In the genomic region with DNA sequence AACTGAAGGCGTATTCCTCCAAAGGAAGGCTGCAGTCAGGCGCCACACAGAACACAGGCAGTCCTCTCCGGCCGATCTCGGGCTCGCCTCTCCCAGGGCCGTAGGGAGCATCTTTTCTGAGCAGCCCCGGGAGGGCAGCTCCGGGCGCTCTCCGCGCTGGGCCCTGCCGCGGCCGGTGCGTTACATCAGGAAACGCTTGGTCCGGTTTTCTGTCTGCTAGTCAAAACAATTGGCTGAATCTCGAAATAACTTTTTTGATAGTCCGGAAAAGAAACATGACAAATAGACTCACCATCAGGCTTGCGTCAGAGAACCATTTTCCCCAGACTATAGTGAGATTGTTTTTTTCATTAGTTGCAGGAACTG, we compare ENCODE assay signal across 8 cellular contexts.
DNase-seq lines count a peak whose midpoint lies in the region; ATAC-seq and TF ChIP-seq lines count a peak whose summit lies in the region.

No MANE protein-coding gene starts in this region.

- intact Hi-C loops in activated CD4-positive, alpha-beta T cell treated with anti-CD3 and anti-CD28 coated beads for 36 hours (cut with DNase I, micrococcal nuclease): loop anchor here (2.0 to 5.0 kb wide), 4 partner anchors 37 to 782 kb away; no protein-coding TSS in a partner anchor
- intact Hi-C loops in vagina (cut with DNase I): no loop called here

- peaks cover 60% of the 10 kb centered on the region for H3K4me1 Mint-ChIP-seq in activated CD4-positive, alpha-beta T cell treated with anti-CD3 and anti-CD28 coated beads for 36 hours

- TF ChIP-seq POLR2A in vagina (IDR thresholded peaks at IDR 0.05): no peak

- POLR2A ChIA-PET in activated CD4-positive, alpha-beta T cell treated with anti-CD3 and anti-CD28 coated beads for 36 hours (lab: Charles Lee): no interaction called here

- H3K9me3 ChIP-seq in vagina: no peaks in the 10 kb centered on the region

- H3K36me3 ChIP-seq in vagina: no peaks in the 10 kb centered on the region

- H3K4me3 ChIP-seq in vagina: peak overlapping the region; percentile 32 to 51

- peak overlapping the region; percentile 54 for H3K27ac ChIP-seq in vagina

- peaks cover 7% of the 10 kb centered on the region for H3K27me3 ChIP-seq in vagina

- no peak for TF ChIP-seq CTCF in vagina (IDR thresholded peaks at IDR 0.05)

- CTCF ChIA-PET in activated CD4-positive, alpha-beta T cell treated with anti-CD3 and anti-CD28 coated beads for 36 hours (lab: Charles Lee): interaction anchor here (0.7 to 2.5 kb wide), 3 partner anchors 133 to 1013 kb away, joined by 3 to 12 read pairs (median 3); partner anchors contain the start of gene TRIM13

- peak overlapping the region; percentile 67 for H3K4me3 Mint-ChIP-seq in activated CD4-positive, alpha-beta T cell treated with anti-CD3 and anti-CD28 coated beads for 36 hours

- H3K36me3 Mint-ChIP-seq in activated CD4-positive, alpha-beta T cell treated with anti-CD3 and anti-CD28 coated beads for 36 hours (ENCODE audit: low read depth): peaks cover 4% of the 10 kb centered on the region

- H3K9me3 Mint-ChIP-seq in activated CD4-positive, alpha-beta T cell treated with anti-CD3 and anti-CD28 coated beads for 36 hours (ENCODE audit: low read depth): peaks cover 2% of the 10 kb centered on the region

- DNase-seq in activated CD4-positive, alpha-beta T cell treated with anti-CD3 and anti-CD28 coated beads for 36 hours: peak; percentile 35
- DNase-seq in activated CD4-positive, alpha-beta T cell treated with anti-CD3 and anti-CD28 coated beads for 48 hours: no peak
- DNase-seq in RKO (ENCODE audit: low spot score) (peak; percentile 39), dermis microvascular lymphatic vessel endothelial cell (ENCODE audit: low read depth in 2 of 2) (peak; percentile 39 to 71), midbrain (lab: John Stamatoyannopoulos, UW) (peak; percentile 12), vagina (ENCODE audit: extremely low spot score in 2 of 2) (no peak), amniotic stem cell (lab: John Stamatoyannopoulos, UW) (no peak), NCI-H1105 treated with DMSO at 0.1 percent for 48 hours (lab: John Stamatoyannopoulos, UW) (no peak)

- peaks cover 28% of the 10 kb centered on the region for H3K4me1 ChIP-seq in vagina

- ATAC-seq in activated CD4-positive, alpha-beta T cell treated with anti-CD3 and anti-CD28 coated beads for 36 hours: no peak

- no peak overlapping the region for H3K27ac Mint-ChIP-seq in activated CD4-positive, alpha-beta T cell treated with anti-CD3 and anti-CD28 coated beads for 36 hours

- H3K27me3 Mint-ChIP-seq in activated CD4-positive, alpha-beta T cell treated with anti-CD3 and anti-CD28 coated beads for 36 hours: peaks cover 64% of the 10 kb centered on the region

Comparison
In these comparisons a context has a peak if more than half of its experiments do, and no peak if none do; other contexts are left out.
1. DNase-seq: peak in activated CD4-positive, alpha-beta T cell treated with anti-CD3 and anti-CD28 coated beads for 36 hours (single experiment), RKO (single experiment), dermis microvascular lymphatic vessel endothelial cell (2 of 2) and midbrain (single experiment); none in activated CD4-positive, alpha-beta T cell treated with anti-CD3 and anti-CD28 coated beads for 48 hours (single experiment), vagina (0 of 2), amniotic stem cell (single experiment) and NCI-H1105 treated with DMSO at 0.1 percent for 48 hours (single experiment).